8 cellular contexts compared by ENCODE assay signal in genomic region chr19:49593233-49594113, GRCh38. TPM values are rescaled to one million over a fixed set of nuclear protein-coding genes. Genes with fewer than 3 reads are reported as not detected.
DNase-seq lines count a peak whose midpoint lies in the region; ATAC-seq and TF ChIP-seq lines count a peak whose summit lies in the region.

No MANE protein-coding gene starts in this region.

- no peak overlapping the region for H2AFZ ChIP-seq in KMS-11 (ENCODE audit: low read depth)

- no peaks in the 10 kb centered on the region for H3K9me3 ChIP-seq in BLaER1 treated with 17β-estradiol and CSF1 and Interleukin-3, amounts not matched to agents 10 nM and 100 nM (replicated peaks in 1 of 11)
- H3K9me3 ChIP-seq in gastroesophageal sphincter, result no peaks in the 10 kb centered on the region
- H3K9me3 ChIP-seq in neutrophil, result no peaks in the 10 kb centered on the region

- peak overlapping the region; percentile 80 to 95 (median 90) for H3K4me3 ChIP-seq in BLaER1 treated with 17β-estradiol and CSF1 and Interleukin-3, amounts not matched to agents 10 nM and 100 nM
- no peak overlapping the region for H3K4me3 ChIP-seq in KMS-11 (IDR thresholded peaks at IDR 0.05; ENCODE audit: insufficient read depth, low read depth, low read length)
- peak overlapping the region; percentile 30 to 94 for H3K4me3 ChIP-seq in gastroesophageal sphincter
- H3K4me3 ChIP-seq in neutrophil (ENCODE audit: low read depth in 1 of 2, low read length in 1 of 2), result peak overlapping the region; percentile 61 to 88

- no peak for TF ChIP-seq EP300 in gastroesophageal sphincter (IDR thresholded peaks at IDR 0.05)

- peaks cover 35% of the 10 kb centered on the region for H3K4me1 Mint-ChIP-seq in activated naive CD4-positive, alpha-beta T cell treated with anti-CD3 and anti-CD28 coated beads, Interleukin-2, amount 10 ng/mL, durations not matched to agents 7 days and 5 days

- H4K20me1 ChIP-seq in BLaER1 treated with 17β-estradiol and CSF1 and Interleukin-3, amounts not matched to agents 10 nM and 100 nM, result peaks cover 22 to 66% (median 52%) of the 10 kb centered on the region in 11 experiments; a peak in 21 of 22 replicates
- H4K20me1 ChIP-seq in KMS-11 (ENCODE audit: insufficient read depth), result no peaks in the 10 kb centered on the region

- no peak for TF ChIP-seq POLR2A in gastroesophageal sphincter (IDR thresholded peaks at IDR 0.05)

- H3K27ac Mint-ChIP-seq in activated naive CD4-positive, alpha-beta T cell treated with anti-CD3 and anti-CD28 coated beads, Interleukin-2, amount 10 ng/mL, durations not matched to agents 7 days and 5 days, result peak overlapping the region; percentile 87

- ATAC-seq in GM19452 (IDR thresholded peaks at IDR 0.05; ENCODE audit: unreplicated experiment) (peak; percentile 41), gastroesophageal sphincter (peak; percentile 84)

- no peaks in the 10 kb centered on the region for H3K9me3 Mint-ChIP-seq in activated naive CD4-positive, alpha-beta T cell treated with anti-CD3 and anti-CD28 coated beads, Interleukin-2, amount 10 ng/mL, durations not matched to agents 7 days and 5 days

- peak overlapping the region; percentile 92 to 100 (median 98) for H3K4me2 ChIP-seq in BLaER1 treated with 17β-estradiol and CSF1 and Interleukin-3, amounts not matched to agents 10 nM and 100 nM
- H3K4me2 ChIP-seq in KMS-11, result peak overlapping the region; percentile 72

- peak overlapping the region; percentile 44 to 98 (median 91); a peak in 19 of 22 replicates for H3K9ac ChIP-seq in BLaER1 treated with 17β-estradiol and CSF1 and Interleukin-3, amounts not matched to agents 10 nM and 100 nM
- H3K9ac ChIP-seq in KMS-11, result no peak overlapping the region; the same call in 1 of the 2 replicates

- H3K79me2 ChIP-seq in KMS-11 (ENCODE audit: insufficient read depth, low read depth), result peaks cover 18% of the 10 kb centered on the region; the same call in 1 of the 2 replicates

- H3K4me3 Mint-ChIP-seq in activated naive CD4-positive, alpha-beta T cell treated with anti-CD3 and anti-CD28 coated beads, Interleukin-2, amount 10 ng/mL, durations not matched to agents 7 days and 5 days, result peak overlapping the region; percentile 91

- no peaks in the 10 kb centered on the region for H3K27me3 ChIP-seq in BLaER1 treated with 17β-estradiol and CSF1 and Interleukin-3, amounts not matched to agents 10 nM and 100 nM
- H3K27me3 ChIP-seq in KMS-11 (ENCODE audit: insufficient read depth, low read depth) (no peaks in the 10 kb centered on the region), gastroesophageal sphincter (no peaks in the 10 kb centered on the region), neutrophil (no peaks in the 10 kb centered on the region)

- peak overlapping the region in 9 of 11 experiments; percentile 50 to 100 (median 63); a peak in 19 of 22 replicates for H3K27ac ChIP-seq in BLaER1 treated with 17β-estradiol and CSF1 and Interleukin-3, amounts not matched to agents 10 nM and 100 nM
- H3K27ac ChIP-seq in KMS-11 (no peak overlapping the region; the same call in 1 of the 2 replicates), gastroesophageal sphincter (peak overlapping the region; percentile 78 to 98 (median 94)), neutrophil (peak overlapping the region; percentile 82)

- WGBS in gastroesophageal sphincter (ENCODE audit: low coverage in 1 of 2), 2 donors, result 4 to 36% methylated on average over 3 to 18 of the region's 27 CpGs

- H3K4me1 ChIP-seq in BLaER1 treated with 17β-estradiol and CSF1 and Interleukin-3, amounts not matched to agents 10 nM and 100 nM, result peaks cover 8 to 29% (median 12%) of the 10 kb centered on the region in 10 experiments; a peak in 19 of 20 replicates
- peaks cover 22% of the 10 kb centered on the region for H3K4me1 ChIP-seq in KMS-11 (ENCODE audit: low read depth, poor library complexity, severe bottlenecking)
- H3K4me1 ChIP-seq in gastroesophageal sphincter, result peaks cover 0 to 53% (median 12%) of the 10 kb centered on the region in 3 donors
- peaks cover 27 to 32% of the 10 kb centered on the region in 2 experiments for H3K4me1 ChIP-seq in neutrophil (ENCODE audit: control insufficient read depth in 1 of 2, insufficient read depth in 1 of 2, low read depth in 1 of 2, low read length in 1 of 2)

- TF ChIP-seq CTCF in KMS-11 (conservative IDR thresholded peaks at IDR 0.05; ENCODE audit: low read depth, low read length) (no peak), gastroesophageal sphincter (IDR thresholded peaks at IDR 0.05) (no peak), neutrophil (IDR thresholded peaks at IDR 0.05) (no peak)

- peaks cover 20% of the 10 kb centered on the region for H3K36me3 Mint-ChIP-seq in activated naive CD4-positive, alpha-beta T cell treated with anti-CD3 and anti-CD28 coated beads, Interleukin-2, amount 10 ng/mL, durations not matched to agents 7 days and 5 days

- DNase-seq in SK-MEL-5 (ENCODE audit: low read depth, low spot score) (peak; percentile 94), stromal cell of bone marrow (ENCODE audit: low read depth) (peak; percentile 84)
- peak; percentile 96 for DNase-seq in activated naive CD4-positive, alpha-beta T cell treated with anti-CD3 and anti-CD28 coated beads, Interleukin-2, amount 10 ng/mL, durations not matched to agents 7 days and 5 days

- H3K36me3 ChIP-seq in BLaER1 treated with 17β-estradiol and CSF1 and Interleukin-3, amounts not matched to agents 10 nM and 100 nM, result peaks cover 39 to 48% (median 44%) of the 10 kb centered on the region in 11 experiments
- no peaks in the 10 kb centered on the region for H3K36me3 ChIP-seq in KMS-11 (ENCODE audit: insufficient read depth)
- peaks cover 0 to 45% of the 10 kb centered on the region in 2 donors for H3K36me3 ChIP-seq in gastroesophageal sphincter
- H3K36me3 ChIP-seq in neutrophil, result peaks cover 43% of the 10 kb centered on the region

- in situ Hi-C loops in SK-MEL-5 (cut with HindIII; ENCODE audit: low pct_unique_long_range_greater_than_20kb, low sequenced_read_pairs), result no loop called here

- peaks cover 14% of the 10 kb centered on the region for H3K27me3 Mint-ChIP-seq in activated naive CD4-positive, alpha-beta T cell treated with anti-CD3 and anti-CD28 coated beads, Interleukin-2, amount 10 ng/mL, durations not matched to agents 7 days and 5 days

- CTCF ChIA-PET in activated naive CD4-positive, alpha-beta T cell treated with anti-CD3 and anti-CD28 coated beads, Interleukin-2, amount 10 ng/mL, durations not matched to agents 7 days and 5 days (lab: Charles Lee), result interaction anchor here (0.8 to 0.9 kb wide), 2 partner anchors 47 to 85 kb away, joined by 3 read pairs; no protein-coding TSS in a partner anchor

RNA-seq across cellular contexts. Expression of gene PRR12, which starts 2.5 kb away (rescaled TPM):
- total RNA-seq in SK-MEL-5 (2014; rRNA removed; shearing (Covaris generic)), result 0.87 and 1.8 TPM in 2 replicates
- 16.8 and 17.9 TPM in 2 replicates for polyA plus RNA-seq in SK-MEL-5 (2015; cell fraction: cytosol; rRNA removed)
- 4.3 and 5.3 TPM in 2 replicates for polyA plus RNA-seq in SK-MEL-5 (2015; cell fraction: nucleus; rRNA removed)
- 10 to 100 TPM in 3 of 4 donors, 1 to 10 TPM in 1; 9.3 to 24.1 (median 14.8) TPM for total RNA-seq in gastroesophageal sphincter

RNA-seq across cellular contexts. Expression of gene PRRG2, which starts 12.4 kb away (rescaled TPM):
- total RNA-seq in SK-MEL-5 (2014; rRNA removed; shearing (Covaris generic)), result 0.98 and 6.8 TPM in 2 replicates
- 3.7 and 6.9 TPM in 2 replicates for polyA plus RNA-seq in SK-MEL-5 (2015; cell fraction: cytosol; rRNA removed)
- polyA plus RNA-seq in SK-MEL-5 (2015; cell fraction: nucleus; rRNA removed), result 1.3 TPM in 1 of 2 replicates, not detected in the other
- total RNA-seq in gastroesophageal sphincter, result 1 to 10 TPM in 2 of 4 donors, not detected in 2; 1.0 to 1.1 TPM

RNA-seq across cellular contexts. Expression of gene NOSIP, which starts 13.1 kb away (rescaled TPM):
- total RNA-seq in SK-MEL-5 (2014; rRNA removed; shearing (Covaris generic)), result 38.4 and 46.5 TPM in 2 replicates
- 32.8 and 37.5 TPM in 2 replicates for polyA plus RNA-seq in SK-MEL-5 (2015; cell fraction: cytosol; rRNA removed)
- 48.0 and 63.8 TPM in 2 replicates for polyA plus RNA-seq in SK-MEL-5 (2015; cell fraction: nucleus; rRNA removed)
- 10 to 100 TPM; 45.5 to 59.6 (median 51.8) TPM for total RNA-seq in gastroesophageal sphincter

RNA-seq across cellular contexts. Expression of gene RRAS, which starts 46.5 kb away (rescaled TPM):
- 4.1 and 4.4 TPM in 2 replicates for total RNA-seq in SK-MEL-5 (2014; rRNA removed; shearing (Covaris generic))
- polyA plus RNA-seq in SK-MEL-5 (2015; cell fraction: cytosol; rRNA removed), result 18.7 and 18.9 TPM in 2 replicates
- polyA plus RNA-seq in SK-MEL-5 (2015; cell fraction: nucleus; rRNA removed), result 12.7 and 16.6 TPM in 2 replicates
- 100 to 1,000 TPM; 100 to 162 (median 136) TPM for total RNA-seq in gastroesophageal sphincter

RNA-seq across cellular contexts. Expression of gene SCAF1, which starts 48.5 kb away (rescaled TPM):
- 6.2 and 8.2 TPM in 2 replicates for total RNA-seq in SK-MEL-5 (2014; rRNA removed; shearing (Covaris generic))
- polyA plus RNA-seq in SK-MEL-5 (2015; cell fraction: cytosol; rRNA removed), result 34.1 and 47.7 TPM in 2 replicates
- polyA plus RNA-seq in SK-MEL-5 (2015; cell fraction: nucleus; rRNA removed), result 20.9 and 32.9 TPM in 2 replicates
- 10 to 100 TPM; 18.2 to 37.5 (median 18.5) TPM for total RNA-seq in gastroesophageal sphincter
